In genomic region chr10:107072028-107072427, GRCh38 we compare ENCODE assay signal across 1 cellular context.
TF ChIP-seq lines count a peak whose summit lies in the region.

No MANE protein-coding gene starts in this region.

TF ChIP-seq in WTC11, 78 proteins besides CTCF, POLR2A, EP300 and RAD21 (continued from another document):
- TF ChIP-seq, protein P1, sequence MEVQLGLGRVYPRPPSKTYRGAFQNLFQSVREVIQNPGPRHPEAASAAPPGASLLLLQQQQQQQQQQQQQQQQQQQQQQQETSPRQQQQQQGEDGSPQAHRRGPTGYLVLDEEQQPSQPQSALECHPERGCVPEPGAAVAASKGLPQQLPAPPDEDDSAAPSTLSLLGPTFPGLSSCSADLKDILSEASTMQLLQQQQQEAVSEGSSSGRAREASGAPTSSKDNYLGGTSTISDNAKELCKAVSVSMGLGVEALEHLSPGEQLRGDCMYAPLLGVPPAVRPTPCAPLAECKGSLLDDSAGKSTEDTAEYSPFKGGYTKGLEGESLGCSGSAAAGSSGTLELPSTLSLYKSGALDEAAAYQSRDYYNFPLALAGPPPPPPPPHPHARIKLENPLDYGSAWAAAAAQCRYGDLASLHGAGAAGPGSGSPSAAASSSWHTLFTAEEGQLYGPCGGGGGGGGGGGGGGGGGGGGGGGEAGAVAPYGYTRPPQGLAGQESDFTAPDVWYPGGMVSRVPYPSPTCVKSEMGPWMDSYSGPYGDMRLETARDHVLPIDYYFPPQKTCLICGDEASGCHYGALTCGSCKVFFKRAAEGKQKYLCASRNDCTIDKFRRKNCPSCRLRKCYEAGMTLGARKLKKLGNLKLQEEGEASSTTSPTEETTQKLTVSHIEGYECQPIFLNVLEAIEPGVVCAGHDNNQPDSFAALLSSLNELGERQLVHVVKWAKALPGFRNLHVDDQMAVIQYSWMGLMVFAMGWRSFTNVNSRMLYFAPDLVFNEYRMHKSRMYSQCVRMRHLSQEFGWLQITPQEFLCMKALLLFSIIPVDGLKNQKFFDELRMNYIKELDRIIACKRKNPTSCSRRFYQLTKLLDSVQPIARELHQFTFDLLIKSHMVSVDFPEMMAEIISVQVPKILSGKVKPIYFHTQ (CRISPR knock-in tag; IDR thresholded peaks at IDR 0.05): no peak
